ENCODE assay signal across 23 cellular contexts in the genomic region with DNA sequence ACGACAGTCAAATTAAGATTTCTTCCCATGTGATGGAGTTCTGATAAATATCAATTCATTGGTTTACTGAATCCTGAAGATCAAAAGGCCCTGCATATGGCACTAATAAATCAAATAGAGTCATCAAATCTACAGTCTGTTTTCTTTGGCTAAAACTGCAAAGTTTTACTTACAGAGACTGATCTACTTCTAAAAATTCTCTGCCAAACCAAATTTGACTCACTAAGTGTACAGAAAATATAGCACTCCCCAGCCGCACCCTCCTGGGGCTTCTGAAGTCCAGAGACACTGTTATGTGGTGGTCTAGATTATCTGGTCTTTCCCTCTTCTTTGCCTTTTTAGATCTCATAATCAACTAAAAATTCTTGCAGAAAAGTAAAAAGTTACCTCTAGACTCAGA.
DNase-seq lines count a peak whose midpoint lies in the region; ATAC-seq, FAIRE-seq and TF ChIP-seq lines count a peak whose summit lies in the region.
"Had no signal": no experiment of that assay in that cellular context is flagged by ENCODE, and none has a peak within 500 bp of the region (broad histone marks: within the 10 kb centered on the region; RNA-seq: fewer than 3 reads in every experiment).

No MANE protein-coding gene starts in this region.

- peak overlapping the region; percentile 38 for H3K27ac Mint-ChIP-seq in activated naive CD4-positive, alpha-beta T cell treated with anti-CD3 and anti-CD28 coated beads, Interleukin-2, amount 50 U/mL, for 24 hours
- H3K27ac Mint-ChIP-seq in T-helper 17 cell = peak overlapping the region; percentile 19

- H3K27me3 Mint-ChIP-seq in activated naive CD4-positive, alpha-beta T cell treated with anti-CD3 and anti-CD28 coated beads, Interleukin-2, amount 50 U/mL, for 24 hours = no peaks in the 10 kb centered on the region
- no peaks in the 10 kb centered on the region for H3K27me3 Mint-ChIP-seq in T-helper 17 cell
- H3K27me3 Mint-ChIP-seq: CD8-positive, alpha-beta memory T cell had no signal

- H3K36me3 ChIP-seq in HAP-1 (replicated peaks) = no peaks in the 10 kb centered on the region
- H3K36me3 ChIP-seq: SJSA1 had no signal

- H3K4me3 Mint-ChIP-seq in activated naive CD4-positive, alpha-beta T cell treated with anti-CD3 and anti-CD28 coated beads, Interleukin-2, amount 50 U/mL, for 24 hours = no peak overlapping the region
- no peak overlapping the region for H3K4me3 Mint-ChIP-seq in T-helper 17 cell

- H3K4me1 Mint-ChIP-seq in activated naive CD4-positive, alpha-beta T cell treated with anti-CD3 and anti-CD28 coated beads, Interleukin-2, amount 50 U/mL, for 24 hours = peaks cover 58% of the 10 kb centered on the region
- peaks cover 15% of the 10 kb centered on the region for H3K4me1 Mint-ChIP-seq in T-helper 17 cell

- H3K9me3 ChIP-seq in T-helper 17 cell (ENCODE audit: control insufficient read depth, low read length, poor library complexity, severe bottlenecking) (no peaks in the 10 kb centered on the region), HAP-1 (no peaks in the 10 kb centered on the region)
- H3K9me3 ChIP-seq: SJSA1 had no signal

- no peak for FAIRE-seq in GM19239 (lab: Jason Lieb, UNC)
- FAIRE-seq: RCC 7860 had no signal

- no peak for TF ChIP-seq CTCF in GM13976 (IDR thresholded peaks at IDR 0.05; ENCODE audit: borderline replicate concordance, control extremely low read depth, extremely low read depth, insufficient read depth, missing control alignments)

- in situ Hi-C loops in HAP-1 (cut with MboI; ENCODE audit: low sequenced_read_pairs) (no loop called here), GM13976 (cut with MboI; ENCODE audit: low sequenced_read_pairs, unreplicated experiment) (no loop called here)

- peaks cover 12% of the 10 kb centered on the region for H3K36me3 Mint-ChIP-seq in activated naive CD4-positive, alpha-beta T cell treated with anti-CD3 and anti-CD28 coated beads, Interleukin-2, amount 50 U/mL, for 24 hours
- H3K36me3 Mint-ChIP-seq in T-helper 17 cell (ENCODE audit: low read depth) = peaks cover 4% of the 10 kb centered on the region

- H3K4me3 ChIP-seq in HAP-1 = no peak overlapping the region
- H3K4me3 ChIP-seq: SJSA1 had no signal

- no peak for DNase-seq in activated naive CD4-positive, alpha-beta T cell treated with Interleukin-2 at 50 U/mL for 16 hours
- DNase-seq in T-helper 17 cell = no peak
- peak; percentile 40 for DNase-seq in fibroblast of peridontal ligament (ENCODE audit: extremely low read depth)
- no peak for DNase-seq in T-helper 1 cell
- DNase-seq in HAP-1 (ENCODE audit: low spot score in 2 of 2) = no peak
- DNase-seq in GM13976 (ENCODE audit: low spot score) = no peak
- no peak for DNase-seq in GM19239 (ENCODE audit: insufficient read length, low spot score)
- DNase-seq: 8988T; C1 segment of cervical spinal cord; Calu3; CD8-positive, alpha-beta memory T cell; DMS53; GF-D8; H7; MM.1S; NCI-H1048; NCI-H1436 treated with DMSO at 0.1 percent for 48 hours; NCI-H1930; NCI-H226; NCI-H774 had no signal

- peaks cover 5% of the 10 kb centered on the region for H3K4me1 ChIP-seq in HAP-1

- H3K27me3 ChIP-seq in HAP-1 (ENCODE audit: low read depth) = no peaks in the 10 kb centered on the region
- H3K27me3 ChIP-seq: SJSA1 had no signal

- ATAC-seq in T-helper 17 cell = no peak

- H3K9me3 Mint-ChIP-seq in activated naive CD4-positive, alpha-beta T cell treated with anti-CD3 and anti-CD28 coated beads, Interleukin-2, amount 50 U/mL, for 24 hours = no peaks in the 10 kb centered on the region
- H3K9me3 Mint-ChIP-seq: CD8-positive, alpha-beta memory T cell had no signal
